1 cellular context compared by ENCODE assay signal in the genomic region with DNA sequence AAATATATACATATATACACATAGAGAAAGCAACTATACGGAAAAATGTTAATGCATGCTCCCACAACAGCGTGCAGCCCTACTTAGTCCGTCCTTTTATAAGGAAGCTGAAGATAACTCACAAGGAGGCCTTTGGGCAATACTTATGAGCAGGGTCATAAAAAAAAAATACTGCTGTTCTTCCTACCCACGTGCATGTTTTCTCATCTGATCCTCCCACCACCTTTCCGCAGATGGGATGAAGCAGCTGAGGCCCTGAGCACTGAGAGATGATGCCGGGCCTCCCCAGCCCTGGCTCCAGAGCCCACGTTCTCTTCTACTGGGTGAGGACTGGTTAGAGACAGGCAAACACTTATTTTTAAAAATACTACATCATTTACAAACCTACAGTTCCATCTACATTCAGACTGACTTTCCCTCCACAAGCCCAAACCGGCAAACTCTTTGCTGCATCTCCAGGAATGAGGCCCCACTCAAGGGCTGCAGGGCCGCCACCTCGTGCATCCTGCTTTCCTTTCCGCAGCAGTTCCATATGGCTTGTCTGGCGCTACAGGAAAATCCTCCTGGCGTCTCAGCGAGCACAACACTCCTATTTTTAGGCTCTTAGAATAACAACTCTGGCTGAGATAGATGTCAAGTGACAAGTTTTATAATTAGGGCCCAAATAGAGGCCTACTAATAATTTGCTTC.
TF ChIP-seq lines count a peak whose summit lies in the region.

No MANE protein-coding gene starts in this region.

TF ChIP-seq in endothelial cell of umbilical vein, 7 proteins besides CTCF, POLR2A, EP300 and RAD21 (continued from another document):
- TF ChIP-seq GATA2 (IDR thresholded peaks at IDR 0.05; ENCODE audit: insufficient read depth, insufficient read length, low read depth, low read length) = no peak
- no peak for TF ChIP-seq FOS (IDR thresholded peaks at IDR 0.05; ENCODE audit: borderline replicate concordance, insufficient read depth, low read length)
